In genomic region chr10:125377368-125377767, GRCh38 we compare ENCODE assay signal across 25 cellular contexts.
"Had no signal": no experiment of that assay in that cellular context is flagged by ENCODE, and none has a peak within 500 bp of the region (broad histone marks: within the 10 kb centered on the region; RNA-seq: fewer than 3 reads in every experiment).

No MANE protein-coding gene starts in this region.

- H3K4me1 Mint-ChIP-seq: activated B cell treated with CpG ODN at 0.5 μM for 24 hours; activated CD8-positive, alpha-beta memory T cell treated with anti-CD3 and anti-CD28 coated beads, Interleukin-2, amount 10 ng/mL, durations not matched to agents 7 days and 5 days; activated naive CD4-positive, alpha-beta T cell treated with anti-CD3 and anti-CD28 coated beads, Interleukin-2, amount 10 ng/mL, durations not matched to agents 7 days and 5 days; activated naive CD8-positive, alpha-beta T cell treated with anti-CD3 and anti-CD28 coated beads, Interleukin-2, amount 50 U/mL, for 24 hours; stimulated activated naive B cell treated with anti-CD40 and anti-IgM and Interleukin-4, amounts not matched to agents 10 μg/mL and 1 μg/mL and 100 μg/mL, for 72 hours had no signal

- H3K4me3 ChIP-seq: mucosa of descending colon, right lobe of liver, smooth muscle cell, thoracic aorta had no signal

- H3K4me2 ChIP-seq: smooth muscle cell had no signal

- H3K4me3 Mint-ChIP-seq: activated B cell treated with CpG ODN at 0.5 μM for 24 hours; activated CD8-positive, alpha-beta memory T cell treated with anti-CD3 and anti-CD28 coated beads, Interleukin-2, amount 10 ng/mL, durations not matched to agents 7 days and 5 days; activated CD8-positive, alpha-beta T cell treated with anti-CD3 and anti-CD28 coated beads for 36 hours; activated naive CD4-positive, alpha-beta T cell treated with anti-CD3 and anti-CD28 coated beads, Interleukin-2, amount 10 ng/mL, durations not matched to agents 7 days and 5 days; activated naive CD8-positive, alpha-beta T cell treated with anti-CD3 and anti-CD28 coated beads, Interleukin-2, amount 50 U/mL, for 24 hours; nephron progenitor cell; stimulated activated naive B cell treated with anti-CD40 and anti-IgM and Interleukin-4, amounts not matched to agents 10 μg/mL and 1 μg/mL and 100 μg/mL, for 72 hours; type B pancreatic cell had no signal

- H3K9me3 ChIP-seq: mucosa of descending colon, right lobe of liver, thoracic aorta had no signal

- H3K27ac ChIP-seq: right lobe of liver, thoracic aorta had no signal

- H3K36me3 Mint-ChIP-seq: activated CD8-positive, alpha-beta memory T cell treated with anti-CD3 and anti-CD28 coated beads, Interleukin-2, amount 10 ng/mL, durations not matched to agents 7 days and 5 days; activated naive CD4-positive, alpha-beta T cell treated with anti-CD3 and anti-CD28 coated beads, Interleukin-2, amount 10 ng/mL, durations not matched to agents 7 days and 5 days; stimulated activated naive B cell treated with anti-CD40 and anti-IgM and Interleukin-4, amounts not matched to agents 10 μg/mL and 1 μg/mL and 100 μg/mL, for 72 hours; type B pancreatic cell had no signal

- H3K27ac Mint-ChIP-seq: activated B cell treated with CpG ODN at 0.5 μM for 24 hours; activated CD8-positive, alpha-beta memory T cell treated with anti-CD3 and anti-CD28 coated beads, Interleukin-2, amount 10 ng/mL, durations not matched to agents 7 days and 5 days; activated CD8-positive, alpha-beta T cell treated with anti-CD3 and anti-CD28 coated beads for 36 hours; activated naive CD4-positive, alpha-beta T cell treated with anti-CD3 and anti-CD28 coated beads, Interleukin-2, amount 10 ng/mL, durations not matched to agents 7 days and 5 days; activated naive CD8-positive, alpha-beta T cell treated with anti-CD3 and anti-CD28 coated beads, Interleukin-2, amount 50 U/mL, for 24 hours; nephron progenitor cell; stimulated activated naive B cell treated with anti-CD40 and anti-IgM and Interleukin-4, amounts not matched to agents 10 μg/mL and 1 μg/mL and 100 μg/mL, for 72 hours; type B pancreatic cell had no signal

- H3K4me1 ChIP-seq: right lobe of liver had no signal

- H3K27me3 Mint-ChIP-seq: activated B cell treated with CpG ODN at 0.5 μM for 24 hours; activated CD8-positive, alpha-beta memory T cell treated with anti-CD3 and anti-CD28 coated beads, Interleukin-2, amount 10 ng/mL, durations not matched to agents 7 days and 5 days; activated naive CD4-positive, alpha-beta T cell treated with anti-CD3 and anti-CD28 coated beads, Interleukin-2, amount 10 ng/mL, durations not matched to agents 7 days and 5 days had no signal

- ATAC-seq: activated CD8-positive, alpha-beta memory T cell treated with anti-CD3 and anti-CD28 coated beads, Interleukin-2, amount 10 ng/mL, durations not matched to agents 7 days and 5 days; activated CD8-positive, alpha-beta T cell treated with anti-CD3 and anti-CD28 coated beads for 36 hours; activated naive CD8-positive, alpha-beta T cell treated with anti-CD3 and anti-CD28 coated beads, Interleukin-2, amount 50 U/mL, for 24 hours; left colon; mucosa of descending colon; right lobe of liver; stimulated activated naive B cell treated with anti-CD40 and anti-IgM and Interleukin-4, amounts not matched to agents 10 μg/mL and 1 μg/mL and 100 μg/mL, for 72 hours had no signal

- H3K36me3 ChIP-seq: right lobe of liver, thoracic aorta had no signal

- DNase-seq: activated B cell treated with CpG ODN at 0.5 μM for 24 hours; activated CD4-positive, alpha-beta T cell treated with anti-CD3 and anti-CD28 coated beads for 48 hours; activated CD8-positive, alpha-beta memory T cell treated with anti-CD3 and anti-CD28 coated beads, Interleukin-2, amount 10 ng/mL, durations not matched to agents 7 days and 5 days; activated CD8-positive, alpha-beta T cell treated with anti-CD3 and anti-CD28 coated beads for 36 hours; activated effector memory CD4-positive, alpha-beta T cell treated with anti-CD3 and anti-CD28 coated beads, Interleukin-2, amount 50 U/mL, for 16 hours; activated naive CD4-positive, alpha-beta T cell treated with anti-CD3 and anti-CD28 coated beads, Interleukin-2, amount 10 ng/mL, durations not matched to agents 7 days and 5 days; activated naive CD8-positive, alpha-beta T cell treated with anti-CD3 and anti-CD28 coated beads, Interleukin-2, amount 50 U/mL, for 24 hours; activated T-cell treated with anti-CD3 and anti-CD28 coated beads for 4 hours; dermis blood vessel endothelial cell; effector CD8-positive, alpha-beta T cell; left colon; mesenchymal stem cell; mucosa of descending colon; nephron progenitor cell; nucleus accumbens; posterior cingulate gyrus; right lobe of liver; stimulated activated CD4-positive, alpha-beta T cell treated with anti-CD3 and anti-CD28 coated beads, Interleukin-15, amount 100 ng/mL, for 24 hours; stimulated activated CD4-positive, alpha-beta T cell treated with anti-CD3 and anti-CD28 coated beads, Interleukin-2, amount 100 ng/mL, for 48 hours; stimulated activated CD8-positive, alpha-beta memory T cell treated with anti-CD3 and anti-CD28 coated beads, Interleukin-4, amount 100 ng/mL, for 48 hours; stimulated activated naive B cell treated with anti-CD40 and anti-IgM and Interleukin-4, amounts not matched to agents 10 μg/mL and 1 μg/mL and 100 μg/mL, for 72 hours; T-helper 1 cell had no signal

- H3K27me3 ChIP-seq: right lobe of liver had no signal
